8 cellular contexts compared by ENCODE assay signal in the genomic region with DNA sequence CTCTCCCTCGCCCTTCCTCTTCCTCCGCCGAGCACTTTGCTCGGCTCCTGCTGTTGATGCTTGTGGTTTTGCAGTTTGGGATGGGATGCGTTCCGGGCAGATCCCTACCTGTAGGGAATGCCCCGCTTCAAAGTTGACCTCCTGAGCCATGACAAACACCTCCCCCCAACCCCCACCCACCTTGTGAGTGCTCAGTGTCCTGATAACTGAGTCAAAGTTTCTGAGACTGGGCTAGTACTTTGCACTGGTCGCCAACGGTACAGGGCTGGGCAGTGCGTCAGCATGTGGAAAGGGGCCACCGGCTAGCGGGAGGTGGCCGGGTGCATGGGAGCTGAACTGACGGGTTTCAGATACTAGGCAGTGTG.
DNase-seq lines count a peak whose midpoint lies in the region; ATAC-seq and TF ChIP-seq lines count a peak whose summit lies in the region.

No MANE protein-coding gene starts in this region.

- no peaks in the 10 kb centered on the region for H3K9me3 ChIP-seq in RWPE2 (ENCODE audit: severe bottlenecking)

- TF ChIP-seq CTCF in RWPE2 (IDR thresholded peaks at IDR 0.05; ENCODE audit: poor library complexity, severe bottlenecking), result no peak

- peak overlapping the region; percentile 74 for H3K27ac ChIP-seq in RWPE2 (ENCODE audit: poor library complexity, severe bottlenecking)

- H3K36me3 ChIP-seq in RWPE2 (ENCODE audit: low read depth), result no peaks in the 10 kb centered on the region

- DNase-seq in NCI-H2227 (lab: John Stamatoyannopoulos, UW; ENCODE audit: unreplicated experiment), result peak; percentile 28
- DNase-seq in NCI-H2227 treated with DMSO at 0.1 percent for 48 hours (lab: John Stamatoyannopoulos, UW), result no peak
- no peak for DNase-seq in RWPE2 (ENCODE audit: low spot score)
- peak; percentile 27 to 31 for DNase-seq in T47D (ENCODE audit: low read depth in 1 of 2, low spot score in 1 of 2)
- peak; percentile 72 for DNase-seq in islet precursor cell
- peak; percentile 49 for DNase-seq in stimulated activated CD4-positive, alpha-beta T cell treated with anti-CD3 and anti-CD28 coated beads, Interleukin-15, amount 100 ng/mL, for 24 hours
- DNase-seq in SW 1271 (lab: John Stamatoyannopoulos, UW), result no peak

- ATAC-seq in HG02763 (IDR thresholded peaks at IDR 0.05; ENCODE audit: unreplicated experiment), result peak; percentile 12
- peak; percentile 22 for ATAC-seq in RWPE2 (ENCODE audit: low read depth)

- H3K4me3 ChIP-seq in RWPE2 (ENCODE audit: severe bottlenecking), result peak overlapping the region; percentile 82

- H3K27me3 ChIP-seq in RWPE2 (ENCODE audit: insufficient read depth, poor library complexity, severe bottlenecking), result no peaks in the 10 kb centered on the region

- in situ Hi-C loops in T47D (cut with HindIII; ENCODE audit: low pct_unique_long_range_greater_than_20kb, low sequenced_read_pairs), result no loop called here

- peaks cover 9% of the 10 kb centered on the region for H3K4me1 ChIP-seq in RWPE2 (ENCODE audit: insufficient read depth, poor library complexity, severe bottlenecking)

Comparison
In these comparisons a context has a peak if more than half of its experiments do, and no peak if none do; other contexts are left out.
1. DNase-seq: peak in NCI-H2227 (single experiment), T47D (2 of 2), islet precursor cell (single experiment) and stimulated activated CD4-positive, alpha-beta T cell treated with anti-CD3 and anti-CD28 coated beads, Interleukin-15, amount 100 ng/mL, for 24 hours (single experiment); none in NCI-H2227 treated with DMSO at 0.1 percent for 48 hours (single experiment), RWPE2 (single experiment) and SW 1271 (0 of 2).